Comparison of ENCODE assay signal across 8 cellular contexts in genomic region chr6:127186889-127187288, GRCh38.
A peak's percentile ranks its signal among the peaks of the same experiment; 100 is the strongest.
DNase-seq lines count a peak whose midpoint lies in the region; ATAC-seq and TF ChIP-seq lines count a peak whose summit lies in the region.

No MANE protein-coding gene starts in this region.

- CTCF ChIA-PET in CD4-positive, alpha-beta memory T cell (lab: Charles Lee; ENCODE audit: partially characterized antibody), result interaction anchor here (0.6 to 1.4 kb wide), 5 partner anchors 70 to 352 kb away, joined by 3 to 5 read pairs (median 3); partner anchors contain the start of gene RNF146

- no peaks in the 10 kb centered on the region for H3K9me3 ChIP-seq in CD4-positive, alpha-beta memory T cell (ENCODE audit: control insufficient read depth in 1 of 2, low read length in 2 of 2)

- no peaks in the 10 kb centered on the region for H3K4me1 ChIP-seq in CD4-positive, alpha-beta memory T cell (ENCODE audit: insufficient read depth, low read length)

- no peaks in the 10 kb centered on the region for H3K27me3 ChIP-seq in CD4-positive, alpha-beta memory T cell (ENCODE audit: insufficient read depth, low read length)

- peak in 4 of 5 donors; percentile 22 to 26 (median 24) for DNase-seq in CD4-positive, alpha-beta memory T cell
- peak; percentile 10 for DNase-seq in NCI-H2171 (lab: John Stamatoyannopoulos, UW)
- DNase-seq in activated CD8-positive, alpha-beta memory T cell treated with anti-CD3 and anti-CD28 coated beads for 48 hours (ENCODE audit: low read depth in 2 of 3, low spot score in 2 of 3), result peak; percentile 5 to 56 (median 15)
- no peak for DNase-seq in foreskin fibroblast
- DNase-seq in stimulated activated CD4-positive, alpha-beta T cell treated with anti-CD3 and anti-CD28 coated beads, Interleukin-12 subunit alpha, Interleukin-12 subunit beta, amount 100 ng/mL, for 24 hours (ENCODE audit: low read depth in 2 of 2), result peak; percentile 15 to 69
- no peak for DNase-seq in dermis blood vessel endothelial cell
- DNase-seq in OCI-M2 (lab: John Stamatoyannopoulos, UW; ENCODE audit: unreplicated experiment), result no peak

- H3K4me1 Mint-ChIP-seq in CD4-positive, alpha-beta memory T cell, result no peaks in the 10 kb centered on the region

- ATAC-seq in GM21717 (IDR thresholded peaks at IDR 0.05; ENCODE audit: unreplicated experiment), result peak; percentile 75

- POLR2A ChIA-PET in CD4-positive, alpha-beta memory T cell (lab: Charles Lee; ENCODE audit: partially characterized antibody), result no interaction called here

- no peak overlapping the region for H3K4me3 Mint-ChIP-seq in CD4-positive, alpha-beta memory T cell

- H3K27ac Mint-ChIP-seq in CD4-positive, alpha-beta memory T cell, result no peak overlapping the region

- no peaks in the 10 kb centered on the region for H3K36me3 ChIP-seq in CD4-positive, alpha-beta memory T cell (ENCODE audit: insufficient read depth, low read length)

- H3K9me3 Mint-ChIP-seq in CD4-positive, alpha-beta memory T cell, result peaks cover 0 to under 1% (median 0%) of the 10 kb centered on the region in 8 donors

- H3K27ac ChIP-seq in CD4-positive, alpha-beta memory T cell (ENCODE audit: low read depth, low read length), result no peak overlapping the region

- no peak overlapping the region for H3K4me3 ChIP-seq in CD4-positive, alpha-beta memory T cell (ENCODE audit: low read length in 2 of 2)
- H3K4me3 ChIP-seq in foreskin fibroblast (ENCODE audit: low read depth in 1 of 2, low read length in 2 of 2), result no peak overlapping the region

- TF ChIP-seq CTCF in foreskin fibroblast (IDR thresholded peaks at IDR 0.05; ENCODE audit: low read depth, low read length), result peak; percentile 30

- peaks cover 2 to 5% of the 10 kb centered on the region in 2 donors for H3K27me3 Mint-ChIP-seq in CD4-positive, alpha-beta memory T cell

- H3K36me3 Mint-ChIP-seq in CD4-positive, alpha-beta memory T cell, result no peaks in the 10 kb centered on the region

- intact Hi-C loops in CD4-positive, alpha-beta memory T cell (cut with micrococcal nuclease), result loop anchor here (1.0 kb wide), 1 partner anchor 79 kb away; the partner anchor contains the start of gene RNF146

Comparison
In these comparisons a context has a peak if more than half of its experiments do, and no peak if none do; other contexts are left out.
1. DNase-seq: peak in CD4-positive, alpha-beta memory T cell (4 of 5), NCI-H2171 (single experiment), activated CD8-positive, alpha-beta memory T cell treated with anti-CD3 and anti-CD28 coated beads for 48 hours (3 of 3) and stimulated activated CD4-positive, alpha-beta T cell treated with anti-CD3 and anti-CD28 coated beads, Interleukin-12 subunit alpha, Interleukin-12 subunit beta, amount 100 ng/mL, for 24 hours (2 of 2); none in foreskin fibroblast (0 of 2), dermis blood vessel endothelial cell (single experiment) and OCI-M2 (single experiment).